In genomic region chr11:111395749-111396148, GRCh38 we compare ENCODE assay signal across 31 cellular contexts. TPM values are rescaled to one million over a fixed set of nuclear protein-coding genes. Genes with fewer than 3 reads are reported as not detected.
"Had no signal": no experiment of that assay in that cellular context is flagged by ENCODE, and none has a peak within 500 bp of the region (broad histone marks: within the 10 kb centered on the region; RNA-seq: fewer than 3 reads in every experiment).

No MANE protein-coding gene starts in this region.

- H3K27me3 Mint-ChIP-seq: naive B cell had no signal

- H3K27me3 ChIP-seq: body of pancreas, esophagus squamous epithelium, testis, transverse colon had no signal

- FAIRE-seq: colon, keratinocyte had no signal

- H3K36me3 ChIP-seq: esophagus squamous epithelium, transverse colon had no signal

- H3K9me3 Mint-ChIP-seq: activated naive CD4-positive, alpha-beta T cell treated with anti-CD3 and anti-CD28 coated beads, Interleukin-2, amount 50 U/mL, for 72 hours; mesothelial cell of epicardium; nephron progenitor cell had no signal

- ATAC-seq: activated CD8-positive, alpha-beta memory T cell treated with anti-CD3 and anti-CD28 coated beads, Interleukin-2, amount 10 ng/mL, durations not matched to agents 7 days and 5 days; activated CD8-positive, alpha-beta T cell treated with anti-CD3 and anti-CD28 coated beads, Interleukin-2, amount 10 ng/mL, durations not matched to agents 7 days and 5 days; activated naive CD4-positive, alpha-beta T cell treated with anti-CD3 and anti-CD28 coated beads, Interleukin-2, amount 50 U/mL, for 72 hours; left cardiac atrium; left ventricle myocardium superior; psoas muscle; stimulated activated naive CD8-positive, alpha-beta T cell treated with anti-CD3 and anti-CD28 coated beads, Interleukin-15, Interleukin-2, amounts not matched to agents 100 U/mL and 50 U/mL, for 24 hours had no signal

- H3K9me3 ChIP-seq: body of pancreas, esophagus squamous epithelium, psoas muscle, testis, transverse colon had no signal

- H3K27ac ChIP-seq: epithelial cell of prostate, esophagus squamous epithelium, parathyroid adenoma, psoas muscle, testis, transverse colon had no signal

- H3K36me3 Mint-ChIP-seq: activated CD8-positive, alpha-beta memory T cell treated with anti-CD3 and anti-CD28 coated beads, Interleukin-2, amount 10 ng/mL, durations not matched to agents 7 days and 5 days; activated naive CD4-positive, alpha-beta T cell treated with anti-CD3 and anti-CD28 coated beads, Interleukin-2, amount 50 U/mL, for 72 hours; mesothelial cell of epicardium; naive B cell had no signal

- H3K9ac ChIP-seq: parathyroid adenoma had no signal

- H3K4me3 ChIP-seq: body of pancreas, esophagus squamous epithelium, psoas muscle, smooth muscle cell, testis, transverse colon had no signal

- H3K27ac Mint-ChIP-seq: activated CD8-positive, alpha-beta memory T cell treated with anti-CD3 and anti-CD28 coated beads, Interleukin-2, amount 10 ng/mL, durations not matched to agents 7 days and 5 days; activated CD8-positive, alpha-beta T cell treated with anti-CD3 and anti-CD28 coated beads, Interleukin-2, amount 10 ng/mL, durations not matched to agents 7 days and 5 days; mesothelial cell of epicardium; nephron progenitor cell had no signal

- H2AFZ ChIP-seq: parathyroid adenoma had no signal

- DNase-seq: activated CD8-positive, alpha-beta memory T cell treated with anti-CD3 and anti-CD28 coated beads, Interleukin-2, amount 10 ng/mL, durations not matched to agents 7 days and 5 days; activated CD8-positive, alpha-beta T cell treated with anti-CD3 and anti-CD28 coated beads, Interleukin-2, amount 10 ng/mL, durations not matched to agents 7 days and 5 days; activated naive CD4-positive, alpha-beta T cell; activated T-cell treated with anti-CD3 and anti-CD28 coated beads, Interleukin-2, amount 50 U/mL, for 48 hours; anterior cingulate cortex; dermis blood vessel endothelial cell; effector CD4-positive, alpha-beta T cell; esophagus squamous epithelium; foreskin melanocyte; glutamatergic neuron; left cardiac atrium; left ventricle myocardium superior; mammary epithelial cell; naive B cell; nephron progenitor cell; nucleus accumbens; psoas muscle; stimulated activated CD4-positive, alpha-beta T cell treated with anti-CD3 and anti-CD28 coated beads, Interleukin-15, amount 100 ng/mL, for 24 hours; stimulated activated CD4-positive, alpha-beta T cell treated with anti-CD3 and anti-CD28 coated beads, Interleukin-2, amount 100 ng/mL, for 24 hours; stimulated activated naive CD8-positive, alpha-beta T cell treated with anti-CD3 and anti-CD28 coated beads, Interleukin-15, Interleukin-2, amounts not matched to agents 100 U/mL and 50 U/mL, for 24 hours; T-helper 2 cell; testis; transverse colon had no signal

- H3K4me3 Mint-ChIP-seq: activated CD8-positive, alpha-beta memory T cell treated with anti-CD3 and anti-CD28 coated beads, Interleukin-2, amount 10 ng/mL, durations not matched to agents 7 days and 5 days; activated CD8-positive, alpha-beta T cell treated with anti-CD3 and anti-CD28 coated beads, Interleukin-2, amount 10 ng/mL, durations not matched to agents 7 days and 5 days; mesothelial cell of epicardium; nephron progenitor cell had no signal

- H3K4me1 Mint-ChIP-seq: mesothelial cell of epicardium had no signal

- H3K79me2 ChIP-seq: parathyroid adenoma had no signal

- H3K4me1 ChIP-seq: parathyroid adenoma, testis, transverse colon had no signal

- H3K4me2 ChIP-seq: smooth muscle cell had no signal

RNA-seq across cellular contexts. Expression of gene POU2AF1, which starts 16.7 kb away (rescaled TPM):
- total RNA-seq: dermis blood vessel endothelial cell, mesothelial cell of epicardium, smooth muscle cell had no signal
- polyA plus RNA-seq: keratinocyte, smooth muscle cell had no signal
